ENCODE assay signal across 8 cellular contexts in the genomic region with DNA sequence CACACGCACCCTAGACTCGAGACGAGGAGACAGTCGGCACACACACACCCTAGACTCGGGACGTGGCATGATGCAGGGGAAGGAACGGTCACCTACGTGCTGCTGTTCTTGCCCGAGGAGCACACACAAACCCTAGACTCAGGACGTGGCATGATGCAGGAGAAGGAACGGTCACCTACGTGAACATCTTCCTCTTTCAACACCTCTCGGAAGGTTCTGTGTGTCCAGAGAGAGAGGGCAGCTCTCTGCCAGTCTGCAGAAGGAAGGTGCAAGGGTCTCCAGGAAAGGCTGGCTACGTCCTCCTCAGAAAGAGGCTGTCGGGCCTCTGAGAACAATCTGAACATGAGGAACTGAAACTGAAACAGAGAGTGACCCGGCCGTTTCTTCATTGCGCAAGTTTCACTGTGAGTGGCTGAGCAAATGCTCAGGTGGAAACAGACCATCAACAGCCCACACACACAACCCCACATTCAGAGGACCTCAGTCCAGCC. TPM values are rescaled to one million over a fixed set of nuclear protein-coding genes. Genes with fewer than 3 reads are reported as not detected.
DNase-seq lines count a peak whose midpoint lies in the region; ATAC-seq and TF ChIP-seq lines count a peak whose summit lies in the region.

No MANE protein-coding gene starts in this region.

- H3K4me2 ChIP-seq in OCI-LY7 (ENCODE audit: low read length): peak overlapping the region; percentile 57

- intact Hi-C loops in OCI-LY7 (cut with micrococcal nuclease; ENCODE audit: unreplicated experiment) (loop anchor here (1.0 to 5.0 kb wide), 2 partner anchors 47 to 98 kb away; no protein-coding TSS in a partner anchor), spleen (cut with DNase I; ENCODE audit: low total_unique reads) (no loop called here)

- H3K4me1 ChIP-seq in OCI-LY7 (ENCODE audit: insufficient read depth, low read length, poor library complexity, severe bottlenecking) (peaks cover 20% of the 10 kb centered on the region), spleen (peaks cover 18 to 65% (median 54%) of the 10 kb centered on the region in 6 donors)

- POLR2A ChIA-PET in OCI-LY7 (lab: Charles Lee): interaction anchor here (0.6 kb wide), 1 partner anchor 63 kb away, joined by 4 read pairs; a partner anchor contains a TSS

- BruUV-seq in OCI-LY7 (replicated peaks; lab: Mats Ljungman, UMichigan): no TSS peak

- peaks cover 97% of the 10 kb centered on the region for H3K36me3 ChIP-seq in OCI-LY7 (ENCODE audit: insufficient read depth, low read length)
- H3K36me3 ChIP-seq in spleen: peaks cover 0 to 30% (median 0%) of the 10 kb centered on the region in 6 donors

- no peaks in the 10 kb centered on the region for H4K20me1 ChIP-seq in OCI-LY7 (ENCODE audit: insufficient read depth, low read length)

- TF ChIP-seq CTCF in OCI-LY7 (conservative IDR thresholded peaks at IDR 0.05; ENCODE audit: low read length) (no peak), spleen (IDR thresholded peaks at IDR 0.05 in 8 of 11, conservative IDR thresholded peaks at IDR 0.05 in 3 of 11) (no peak)

- ATAC-seq in GM18519 (IDR thresholded peaks at IDR 0.05; ENCODE audit: low FRiP score, unreplicated experiment): peak; percentile 56
- ATAC-seq in HG02678 (IDR thresholded peaks at IDR 0.05; ENCODE audit: unreplicated experiment): peak; percentile 91
- ATAC-seq in effector memory CD8-positive, alpha-beta T cell (replicated peaks): peak; percentile 77

- H3K27ac ChIP-seq in OCI-LY7 (ENCODE audit: low read depth, low read length, poor library complexity, severe bottlenecking): peak overlapping the region; percentile 84
- peak overlapping the region; percentile 53 to 93 (median 88) for H3K27ac ChIP-seq in spleen

- peaks cover 12% of the 10 kb centered on the region; the same call in 1 of the 2 replicates for H3K79me2 ChIP-seq in OCI-LY7 (ENCODE audit: insufficient read depth, low read depth, low read length)

- DNase-seq in OCI-LY7 (ENCODE audit: low spot score) (peak; percentile 93), spleen (peak; percentile 88), HUDEP-2 (lab: John Stamatoyannopoulos, UW; ENCODE audit: unreplicated experiment in 76 of 76) (no peak), putamen (ENCODE audit: low spot score) (no peak), NCI-H82 treated with DMSO at 0.1 percent for 48 hours (lab: John Stamatoyannopoulos, UW; ENCODE audit: unreplicated experiment) (no peak)
- DNase-seq in effector memory CD8-positive, alpha-beta T cell: peak; percentile 23 to 36 (median 23)

- no peaks in the 10 kb centered on the region for H3K9me2 ChIP-seq in OCI-LY7 (ENCODE audit: insufficient read depth, low read length)

- H2AFZ ChIP-seq in OCI-LY7 (ENCODE audit: low read length): no peak overlapping the region

- peak overlapping the region; percentile 32 for H3K4me3 ChIP-seq in OCI-LY7 (ENCODE audit: low read depth, low read length, poor library complexity, severe bottlenecking)
- peak overlapping the region in 7 of 8 donors; percentile 21 to 70 (median 34) for H3K4me3 ChIP-seq in spleen

- H3K9me3 Mint-ChIP-seq in effector memory CD8-positive, alpha-beta T cell: no peaks in the 10 kb centered on the region

- WGBS in spleen, 5 donors: 22 to 51% (median 27%) methylated on average over 18 of the region's 18 CpGs

- peaks cover 23% of the 10 kb centered on the region for H3K36me3 Mint-ChIP-seq in effector memory CD8-positive, alpha-beta T cell (ENCODE audit: insufficient read depth)

- no peaks in the 10 kb centered on the region for H3K27me3 Mint-ChIP-seq in effector memory CD8-positive, alpha-beta T cell

- H3K9me3 ChIP-seq in OCI-LY7 (ENCODE audit: low read length): no peaks in the 10 kb centered on the region
- H3K9me3 ChIP-seq in spleen: no peaks in the 10 kb centered on the region

- peak in 2 of 3 donors; percentile 52 to 65 for TF ChIP-seq POLR2A in spleen (IDR thresholded peaks at IDR 0.05)

- CTCF ChIA-PET in OCI-LY7 (lab: Charles Lee; ENCODE audit: unreplicated experiment): no interaction called here

- H3K4me3 Mint-ChIP-seq in effector memory CD8-positive, alpha-beta T cell: peak overlapping the region; percentile 83 to 93

- H3K27ac Mint-ChIP-seq in effector memory CD8-positive, alpha-beta T cell: peak overlapping the region; percentile 91 to 98

- peaks cover 37 to 38% of the 10 kb centered on the region in 2 donors for H3K4me1 Mint-ChIP-seq in effector memory CD8-positive, alpha-beta T cell (ENCODE audit: low read depth in 2 of 2)

- H3K27me3 ChIP-seq in spleen (replicated peaks in 1 of 7): no peaks in the 10 kb centered on the region

RNA-seq across cellular contexts. Expression of a gene that starts 43.4 kb away (rescaled TPM):
- total RNA-seq in OCI-LY7 (2014; rRNA removed; shearing (Covaris generic)): 27.4 and 31.0 TPM in 2 replicates
- total RNA-seq in OCI-LY7 (2022) (30.0 and 30.8 TPM in 2 replicates), spleen (10 to 100 TPM; 59.0 to 83.7 (median 65.3) TPM)
- polyA plus RNA-seq in spleen: 10 to 100 TPM; 28.9 to 63.6 (median 42.9) TPM

RNA-seq across cellular contexts. Expression of a gene that starts 44.1 kb away (rescaled TPM):
- 2.0 and 3.1 TPM in 2 replicates for total RNA-seq in OCI-LY7 (2014; rRNA removed; shearing (Covaris generic))
- total RNA-seq in OCI-LY7 (2022) (4.6 and 4.7 TPM in 2 replicates), spleen (10 to 100 TPM in 6 of 7 donors, 1 to 10 TPM in 1; 6.0 to 28.8 (median 19.2) TPM)
- 10 to 100 TPM in 2 of 3 donors, 1 to 10 TPM in 1; 7.4 to 37.2 (median 34.5) TPM for polyA plus RNA-seq in spleen

RNA-seq across cellular contexts. Expression of a gene that starts 51.7 kb away (rescaled TPM):
- 390 and 478 TPM in 2 replicates for total RNA-seq in OCI-LY7 (2014; rRNA removed; shearing (Covaris generic))
- 643 and 721 TPM in 2 replicates for total RNA-seq in OCI-LY7 (2022)
- total RNA-seq in spleen: 10 to 100 TPM; 15.7 to 28.9 (median 18.0) TPM
- 10 to 100 TPM; 11.5 to 15.3 (median 14.5) TPM for polyA plus RNA-seq in spleen

Comparison
In these comparisons a context has a peak if more than half of its experiments do, and no peak if none do; other contexts are left out.
1. DNase-seq: peak in OCI-LY7 (single experiment), effector memory CD8-positive, alpha-beta T cell (3 of 3) and spleen (single experiment); none in HUDEP-2 (0 of 76), putamen (single experiment) and NCI-H82 treated with DMSO at 0.1 percent for 48 hours (single experiment).
2. RNA of a gene that starts 51.7 kb away (total RNA-seq): 390 to 721 TPM in OCI-LY7; 15.7 to 28.9 TPM in spleen; every median in the first group is over 10 times any median in the second.
3. Peak in every context shown above with its lines, with median percentiles within 50 percentile points of each other: ATAC-seq.